In genomic region chr11:67303132-67303988, GRCh38 we compare ENCODE assay signal across 8 cellular contexts. TPM values are rescaled to one million over a fixed set of nuclear protein-coding genes. Genes with fewer than 3 reads are reported as not detected.
DNase-seq lines count a peak whose midpoint lies in the region; ATAC-seq, FAIRE-seq and TF ChIP-seq lines count a peak whose summit lies in the region.

Gene SSH3, plus strand, starts transcription at chr11:67303530. Its CDS starts 96 bp downstream, at chr11:67303626.

- H2BK120ac ChIP-seq in H1 (replicated peaks; ENCODE audit: low read depth, low read length) = no peak within 1 kb of the TSS

- no peak within 1 kb of the TSS for H2BK20ac ChIP-seq in H1 (ENCODE audit: low read length)

- H3K18ac ChIP-seq in H1 (ENCODE audit: extremely low read depth, low read length) = peak within 1 kb of the TSS; percentile 90

- no peak for TF ChIP-seq CTCF in H1 (IDR thresholded peaks at IDR 0.05; ENCODE audit: control extremely low read depth in 1 of 3, insufficient read depth in 1 of 3, low read depth in 1 of 3, low read length in 3 of 3)
- TF ChIP-seq CTCF in right lobe of liver (IDR thresholded peaks at IDR 0.05) = no peak

- H3K27ac ChIP-seq in H1 (ENCODE audit: low read depth, low read length) (no peak within 1 kb of the TSS), right lobe of liver (peak within 1 kb of the TSS; percentile 44 to 75 (median 57))

- H3K4ac ChIP-seq in H1 (replicated peaks; ENCODE audit: insufficient read length, low read depth, low read length) = peak within 1 kb of the TSS; percentile 74

- peak within 1 kb of the TSS; percentile 61; the same call in 1 of the 2 replicates for H2BK15ac ChIP-seq in H1 (ENCODE audit: low read length)

- H3K4me2 ChIP-seq in H1 (ENCODE audit: insufficient read depth in 1 of 2, low read depth in 2 of 2, low read length in 2 of 2) = peak within 1 kb of the TSS; percentile 81 to 85

- H3K79me2 ChIP-seq in H1 (ENCODE audit: control insufficient read depth in 1 of 2, insufficient read depth in 2 of 2, low read length in 2 of 2) = no peaks in the 10 kb centered on the region

- H2AFZ ChIP-seq in H1 (ENCODE audit: low read length) = no peak within 1 kb of the TSS; the same call in 1 of the 2 replicates

- peak within 1 kb of the TSS; percentile 67 to 94 (median 74) for H3K4me3 ChIP-seq in H1 (ENCODE audit: extremely low read depth in 1 of 4, insufficient read depth in 2 of 4, low read depth in 3 of 4, low read length in 4 of 4)
- H3K4me3 ChIP-seq in right lobe of liver = peak within 1 kb of the TSS; percentile 93 to 99 (median 96)

- H4K91ac ChIP-seq in H1 (replicated peaks; ENCODE audit: insufficient read length, low read length) = peak within 1 kb of the TSS; percentile 87

- H4K8ac ChIP-seq in H1 (ENCODE audit: extremely low read depth, insufficient read depth, low read length) = peak within 1 kb of the TSS; percentile 57; the same call in 1 of the 2 replicates

- no peak for TF ChIP-seq EP300 in H1 (IDR thresholded peaks at IDR 0.05; ENCODE audit: borderline replicate concordance in 1 of 2, low read depth in 2 of 2, low read length in 2 of 2)

- WGBS in H1 (ENCODE audit: extremely low coverage in 1 of 2, insufficient coverage in 1 of 2, insufficient read length in 1 of 2, insufficient replicate concordance in 2 of 2, low coverage in 1 of 2, low lambda C conversion rate in 2 of 2, missing lambda C conversion rate in 1 of 2), 2 experiments = 2% methylated on average over 39 of the region's 83 CpGs; no CpG with 5 or more reads in 1 of the 2 experiments
- 0% methylated on average over 14 of the region's 83 CpGs for WGBS in right lobe of liver (ENCODE audit: insufficient coverage, low coverage, low lambda C conversion rate, missing lambda C conversion rate)

- H3K9me3 ChIP-seq in ES-I3 (ENCODE audit: control insufficient read depth, insufficient read depth, low read length) (no peaks in the 10 kb centered on the region), H1 (ENCODE audit: insufficient read depth in 2 of 2, low read depth in 1 of 2, low read length in 1 of 2) (no peaks in the 10 kb centered on the region), right lobe of liver (no peaks in the 10 kb centered on the region)

- H3K4me1 ChIP-seq in ES-I3 (ENCODE audit: insufficient read depth, low read length) = no peaks in the 10 kb centered on the region
- peaks cover 0 to 20% (median 16%) of the 10 kb centered on the region in 4 experiments; a peak in 5 of 7 replicates for H3K4me1 ChIP-seq in H1 (replicated peaks in 1 of 4; ENCODE audit: control insufficient read depth in 3 of 4, insufficient read depth in 4 of 4, low read length in 3 of 4)
- H3K4me1 ChIP-seq in right lobe of liver = peaks cover 0 to 22% (median 8%) of the 10 kb centered on the region in 4 donors

- TF ChIP-seq POLR2A in H1 (IDR thresholded peaks at IDR 0.05; ENCODE audit: control extremely low read depth in 1 of 2, low read depth in 2 of 2, low read length in 2 of 2) (no peak; a peak in 1 of 3 replicates), right lobe of liver (IDR thresholded peaks at IDR 0.05) (peak; percentile 43)

- peak within 1 kb of the TSS; percentile 59 for H4K5ac ChIP-seq in H1 (ENCODE audit: insufficient read length, low read depth, low read length)

- no peak within 1 kb of the TSS for H3K23ac ChIP-seq in H1 (ENCODE audit: insufficient read length)

- H3K27me3 ChIP-seq in H1 (replicated peaks in 1 of 4; ENCODE audit: control insufficient read depth in 3 of 4, extremely low read depth in 1 of 4, insufficient read depth in 3 of 4, low read length in 3 of 4) (peaks cover 0 to 11% (median 7%) of the 10 kb centered on the region in 4 experiments; a peak in 5 of 7 replicates), right lobe of liver (no peaks in the 10 kb centered on the region)

- H3K9ac ChIP-seq in ES-I3 (ENCODE audit: low read depth, low read length) (peak within 1 kb of the TSS; percentile 71), H1 (replicated peaks in 1 of 4; ENCODE audit: extremely low read depth in 1 of 4, low read depth in 3 of 4, low read length in 3 of 4) (peak within 1 kb of the TSS in 2 of 4 experiments; percentile 34 to 48; a peak in 4 of 7 replicates)

- H3K36me3 ChIP-seq in ES-I3 (ENCODE audit: insufficient read depth, low read length) (peaks cover 5% of the 10 kb centered on the region; the same call in 1 of the 2 replicates), H1 (ENCODE audit: control insufficient read depth in 2 of 4, insufficient read depth in 4 of 4, low read length in 3 of 4) (peaks cover 0 to 14% (median 6%) of the 10 kb centered on the region in 4 experiments; a peak in 3 of 8 replicates), right lobe of liver (peaks cover 0 to 10% (median 1%) of the 10 kb centered on the region in 4 donors)

- no peak for FAIRE-seq in H1 (lab: Jason Lieb, UNC)

- no peaks in the 10 kb centered on the region; the same call in 1 of the 2 replicates for H3K79me1 ChIP-seq in H1 (ENCODE audit: low read depth, low read length)

- H2BK5ac ChIP-seq in H1 (ENCODE audit: low read depth, low read length) = peak within 1 kb of the TSS; percentile 85; the same call in 1 of the 2 replicates

- no peak for TF ChIP-seq RAD21 in H1 (IDR thresholded peaks at IDR 0.05 in 1 of 2, conservative IDR thresholded peaks at IDR 0.05 in 1 of 2; ENCODE audit: low read depth in 2 of 2, low read length in 2 of 2)

- intact Hi-C loops in right lobe of liver (cut with DNase I) = no loop called here

- H3K23me2 ChIP-seq in H1 (ENCODE audit: low read depth, low read length) = peaks cover 19% of the 10 kb centered on the region; the same call in 1 of the 2 replicates

- DNase-seq in NCI-H1417 (lab: John Stamatoyannopoulos, UW) = peak; percentile 56 to 86 (median 85)
- DNase-seq in activated CD4-positive, alpha-beta T cell treated with anti-CD3 and anti-CD28 coated beads, Interleukin-2, amount 50 U/mL, for 48 hours = peak; percentile 57 to 65
- peak; percentile 46 to 69 for DNase-seq in H1 (ENCODE audit: low read depth in 1 of 2, low spot score in 2 of 2)
- DNase-seq in right lobe of liver = peak; percentile 92 to 94 (median 93)
- peak; percentile 67 for DNase-seq in stimulated activated naive CD8-positive, alpha-beta T cell treated with anti-CD3 and anti-CD28 coated beads, Interleukin-15, Interleukin-2, amounts not matched to agents 100 U/mL and 50 U/mL, for 24 hours
- DNase-seq in dedifferentiated amniotic fluid mesenchymal stem cell (ENCODE audit: extremely low spot score) = no peak

- POLR2A ChIA-PET in H1 (lab: Charles Lee; ENCODE audit: partially characterized antibody) = interaction anchor here (0.9 to 9.7 kb wide), 15 partner anchors 10 to 184 kb away, joined by 3 to 106 read pairs (median 3); partner anchors contain the start of genes ANKRD13D, CORO1B and PPP1CA

- peak within 1 kb of the TSS; percentile 56 for H3K56ac ChIP-seq in H1 (replicated peaks; ENCODE audit: insufficient read length, low read depth, low read length)

- H3K14ac ChIP-seq in H1 (ENCODE audit: insufficient read length) = no peak within 1 kb of the TSS

- H2BK12ac ChIP-seq in H1 (ENCODE audit: low read depth, low read length) = no peak within 1 kb of the TSS; the same call in 1 of the 2 replicates

- H4K20me1 ChIP-seq in H1 (replicated peaks in 1 of 2; ENCODE audit: control insufficient read depth in 1 of 2, insufficient read depth in 2 of 2, low read length in 2 of 2) = peaks cover 0 to 10% of the 10 kb centered on the region in 2 experiments

- no peak within 1 kb of the TSS for H2AK5ac ChIP-seq in H1 (ENCODE audit: low read depth, low read length)

- CTCF ChIA-PET in H1 (lab: Charles Lee; ENCODE audit: partially characterized antibody) = interaction anchor here (0.6 to 4.8 kb wide), 14 partner anchors 12 to 82 kb away, joined by 3 to 33 read pairs (median 4); partner anchors contain the start of gene ANKRD13D

- peak; percentile 91 to 96 (median 94) for ATAC-seq in right lobe of liver
- ATAC-seq in stimulated activated naive CD8-positive, alpha-beta T cell treated with anti-CD3 and anti-CD28 coated beads, Interleukin-15, Interleukin-2, amounts not matched to agents 100 U/mL and 50 U/mL, for 24 hours = peak; percentile 77
- no peak for ATAC-seq in HG03108 (IDR thresholded peaks at IDR 0.05; ENCODE audit: unreplicated experiment)

TF ChIP-seq in H1, 55 proteins besides CTCF, POLR2A, EP300 and RAD21:
- TF ChIP-seq SIN3A (conservative IDR thresholded peaks at IDR 0.05 in 1 of 2, IDR thresholded peaks at IDR 0.05 in 1 of 2; ENCODE audit: low read depth in 1 of 2, low read length in 2 of 2) (0 out of 4 replicates have a peak, but pooled peaks of 1 of the 2 experiments have one; percentile 38), SAP30 (IDR thresholded peaks at IDR 0.05; ENCODE audit: insufficient read depth, insufficient replicate concordance, low read length) (no peak), CTBP2 (IDR thresholded peaks at IDR 0.05; ENCODE audit: borderline replicate concordance, insufficient read depth, insufficient read length, low read length) (peak; percentile 60), GTF2F1 (IDR thresholded peaks at IDR 0.05; ENCODE audit: borderline replicate concordance, low read depth, low read length) (no peak), EGR1 (IDR thresholded peaks at IDR 0.05; ENCODE audit: borderline replicate concordance, low read depth, low read length) (peak; percentile 12; the same call in 1 of the 2 replicates), SUZ12 (IDR thresholded peaks at IDR 0.05; ENCODE audit: low read length) (0 out of 2 replicates have a peak, but pooled peaks have one; percentile 25), HDAC2 (IDR thresholded peaks at IDR 0.05; ENCODE audit: borderline replicate concordance in 1 of 2, low read depth in 2 of 2, low read length in 2 of 2) (peak in 1 of 2 experiments; percentile 3; a peak in 1 of 4 replicates), CEBPB (IDR thresholded peaks at IDR 0.05; ENCODE audit: low read depth, low read length) (no peak), KDM4A (IDR thresholded peaks at IDR 0.05; ENCODE audit: low read depth, low read length, severe bottlenecking) (peak; percentile 82), CREB1 (IDR thresholded peaks at IDR 0.05) (no peak)

RNA-seq across cellular contexts. Expression of gene SSH3, which starts in this region (rescaled TPM):
- 19.8 and 23.6 TPM in 2 replicates for total RNA-seq in H1 (2021; fragmentation: NEBNext Ultra II Directional; extraction: Animal tissue kit (Norgen Biotek cat#: 25700))
- polyA plus RNA-seq in H1 (2011; rRNA removed) = 16.9 and 23.6 TPM in 2 replicates
- 19.8 TPM for polyA plus RNA-seq in H1 (2011; cell fraction: cytosol; rRNA removed)
- polyA plus RNA-seq in H1 (2011; cell fraction: nucleus; rRNA removed) = 80.6 TPM
- 23.8 to 38.6 TPM (median 31.8 TPM) in 4 replicates for polyA plus RNA-seq in H1 (2012, experiment 1 of 2)
- 16.9 TPM for polyA plus RNA-seq in H1 (2012, experiment 2 of 2)
- 49.3 TPM for polyA plus RNA-seq in H1 (2013, experiment 1 of 2)
- polyA plus RNA-seq in H1 (2013, experiment 2 of 2) = 53.9 TPM
- 6.9 and 9.6 TPM in 2 replicates for polyA minus RNA-seq in H1 (2011; rRNA and poly(A)+ RNA removed)
- 12.3 TPM for polyA minus RNA-seq in H1 (2011; cell fraction: cytosol; rRNA and poly(A)+ RNA removed)
- 14.5 TPM for polyA minus RNA-seq in H1 (2011; cell fraction: nucleus; rRNA and poly(A)+ RNA removed)
- 10 to 100 TPM; 10.9 to 17.9 (median 14.5) TPM for total RNA-seq in right lobe of liver
